ENCODE assay signal across 18 cellular contexts in genomic region chr11:121755191-121755590, GRCh38.
"Had no signal": no experiment of that assay in that cellular context is flagged by ENCODE, and none has a peak within 500 bp of the region (broad histone marks: within the 10 kb centered on the region; RNA-seq: fewer than 3 reads in every experiment).

No MANE protein-coding gene starts in this region.

- ATAC-seq: lower lobe of right lung; natural killer cell treated with Interleukin-12 subunit alpha and Interleukin-12 subunit beta and Interleukin-15 and Interleukin-18, amount 100 ng/mL, for 72 hours had no signal

- H3K4me1 ChIP-seq: lower lobe of right lung had no signal

- H3K9me3 ChIP-seq: esophagus squamous epithelium, gastroesophageal sphincter, left ventricle myocardium inferior, lower lobe of right lung, stomach, thoracic aorta had no signal

- H3K36me3 ChIP-seq: esophagus squamous epithelium, gastroesophageal sphincter, left ventricle myocardium inferior, lower lobe of right lung, stomach, thoracic aorta had no signal

- H3K27ac ChIP-seq: epithelial cell of prostate, gastroesophageal sphincter, left ventricle myocardium inferior, lower lobe of right lung, skin epidermis had no signal

- H3K4me3 ChIP-seq: dorsolateral prefrontal cortex, esophagus squamous epithelium, gastroesophageal sphincter, left ventricle myocardium inferior, lower lobe of right lung, skin epidermis, stomach, thoracic aorta had no signal

- DNase-seq: cortex of kidney; dorsolateral prefrontal cortex; effector CD8-positive, alpha-beta T cell; esophagus squamous epithelium; glutamatergic neuron; immature natural killer cell; left ventricle myocardium inferior; lower lobe of right lung; midbrain; stimulated activated naive CD4-positive, alpha-beta T cell; stomach; substantia nigra; trophoblast cell had no signal

- H3K27me3 ChIP-seq: dorsolateral prefrontal cortex, esophagus squamous epithelium, gastroesophageal sphincter, stomach had no signal
